6 cellular contexts compared by ENCODE assay signal in genomic region chr3:76631251-76631650, GRCh38.
"Had no signal": no experiment of that assay in that cellular context is flagged by ENCODE, and none has a peak within 500 bp of the region (broad histone marks: within the 10 kb centered on the region; RNA-seq: fewer than 3 reads in every experiment).

No MANE protein-coding gene starts in this region.

- DNase-seq: IMR-90, KBM-7, KG1 had no signal

- H3K36me3 Mint-ChIP-seq: IgD-negative memory B cell had no signal

- H3K4me1 Mint-ChIP-seq: IgD-negative memory B cell had no signal

- H3K27ac Mint-ChIP-seq: IgD-negative memory B cell had no signal

- H3K4me3 Mint-ChIP-seq: IgD-negative memory B cell had no signal

- H3K27me3 Mint-ChIP-seq: IgD-negative memory B cell had no signal

- ATAC-seq: HepG2, K562 had no signal
